Comparison of ENCODE assay signal across 25 cellular contexts in genomic region chr7:85573346-85573745, GRCh38.
"Had no signal": no experiment of that assay in that cellular context is flagged by ENCODE, and none has a peak within 500 bp of the region (broad histone marks: within the 10 kb centered on the region; RNA-seq: fewer than 3 reads in every experiment).

No MANE protein-coding gene starts in this region.

- DNase-seq: activated B cell treated with CpG ODN at 0.5 μM for 24 hours; activated CD4-positive, alpha-beta T cell treated with anti-CD3 and anti-CD28 coated beads for 36 hours; activated CD4-positive, alpha-beta T cell treated with anti-CD3 and anti-CD28 coated beads, Interleukin-2, amount 50 U/mL, for 4 hours; activated CD8-positive, alpha-beta memory T cell treated with anti-CD3 and anti-CD28 coated beads, Interleukin-2, amount 50 U/mL, for 48 hours; activated naive CD4-positive, alpha-beta T cell treated with Interleukin-2 at 50 U/mL for 16 hours; activated naive CD8-positive, alpha-beta T cell treated with anti-CD3 and anti-CD28 coated beads for 36 hours; activated T-cell treated with anti-CD3 and anti-CD28 coated beads, Interleukin-2, amount 50 U/mL, for 48 hours; central memory CD4-positive, alpha-beta T cell; dermis blood vessel endothelial cell; effector CD8-positive, alpha-beta T cell; erythroblast; foreskin melanocyte; hippocampal formation; nephron progenitor cell; occipital lobe; posterior cingulate gyrus; small intestine; stimulated activated CD4-positive, alpha-beta T cell treated with anti-CD3 and anti-CD28 coated beads, Interleukin-15, amount 100 ng/mL, for 24 hours; stimulated activated naive B cell treated with anti-CD40 and anti-IgM and Interleukin-4, amounts not matched to agents 10 μg/mL and 1 μg/mL and 100 μg/mL, for 72 hours; T-helper 1 cell; T-helper 9 cell; testis had no signal

- ATAC-seq: activated CD4-positive, alpha-beta T cell treated with anti-CD3 and anti-CD28 coated beads for 36 hours; sciatic nerve had no signal

- H3K4me1 Mint-ChIP-seq: activated B cell treated with CpG ODN at 0.5 μM for 24 hours; activated CD4-positive, alpha-beta T cell treated with anti-CD3 and anti-CD28 coated beads for 36 hours; activated naive CD8-positive, alpha-beta T cell treated with anti-CD3 and anti-CD28 coated beads for 36 hours; memory B cell; nephron progenitor cell had no signal

- H3K4me3 Mint-ChIP-seq: activated B cell treated with CpG ODN at 0.5 μM for 24 hours; activated CD4-positive, alpha-beta T cell treated with anti-CD3 and anti-CD28 coated beads for 36 hours; activated naive CD8-positive, alpha-beta T cell treated with anti-CD3 and anti-CD28 coated beads for 36 hours; memory B cell; nephron progenitor cell; stimulated activated naive B cell treated with anti-CD40 and anti-IgM and Interleukin-4, amounts not matched to agents 10 μg/mL and 1 μg/mL and 100 μg/mL, for 72 hours; type B pancreatic cell had no signal

- H3K27me3 Mint-ChIP-seq: activated B cell treated with CpG ODN at 0.5 μM for 24 hours; activated CD4-positive, alpha-beta T cell treated with anti-CD3 and anti-CD28 coated beads for 36 hours; activated naive CD8-positive, alpha-beta T cell treated with anti-CD3 and anti-CD28 coated beads for 36 hours; memory B cell; stimulated activated naive B cell treated with anti-CD40 and anti-IgM and Interleukin-4, amounts not matched to agents 10 μg/mL and 1 μg/mL and 100 μg/mL, for 72 hours; type B pancreatic cell had no signal

- H3K36me3 Mint-ChIP-seq: activated naive CD8-positive, alpha-beta T cell treated with anti-CD3 and anti-CD28 coated beads for 36 hours; memory B cell; stimulated activated naive B cell treated with anti-CD40 and anti-IgM and Interleukin-4, amounts not matched to agents 10 μg/mL and 1 μg/mL and 100 μg/mL, for 72 hours; type B pancreatic cell had no signal

- H3K9me3 Mint-ChIP-seq: activated B cell treated with CpG ODN at 0.5 μM for 24 hours; activated naive CD8-positive, alpha-beta T cell treated with anti-CD3 and anti-CD28 coated beads for 36 hours; memory B cell; nephron progenitor cell; stimulated activated naive B cell treated with anti-CD40 and anti-IgM and Interleukin-4, amounts not matched to agents 10 μg/mL and 1 μg/mL and 100 μg/mL, for 72 hours; type B pancreatic cell had no signal

- H3K4me3 ChIP-seq: testis had no signal

- H3K27ac Mint-ChIP-seq: activated B cell treated with CpG ODN at 0.5 μM for 24 hours; activated CD4-positive, alpha-beta T cell treated with anti-CD3 and anti-CD28 coated beads for 36 hours; activated naive CD8-positive, alpha-beta T cell treated with anti-CD3 and anti-CD28 coated beads for 36 hours; memory B cell; nephron progenitor cell; stimulated activated naive B cell treated with anti-CD40 and anti-IgM and Interleukin-4, amounts not matched to agents 10 μg/mL and 1 μg/mL and 100 μg/mL, for 72 hours; type B pancreatic cell had no signal
